ENCODE assay signal across 14 cellular contexts in genomic region chr19:13008926-13009787, GRCh38. TPM values are rescaled to one million over a fixed set of nuclear protein-coding genes. Genes with fewer than 3 reads are reported as not detected.
A peak's percentile ranks its signal among the peaks of the same experiment; 100 is the strongest.
DNase-seq lines count a peak whose midpoint lies in the region; TF ChIP-seq lines count a peak whose summit lies in the region.
"Had no signal": no experiment of that assay in that cellular context is flagged by ENCODE, and none has a peak within 500 bp of the region (broad histone marks: within the 10 kb centered on the region; RNA-seq: fewer than 3 reads in every experiment).

No MANE protein-coding gene starts in this region.

- H3K9me3 ChIP-seq in HEK293 (ENCODE audit: control insufficient read depth, insufficient read depth, low read depth, low read length): no peaks in the 10 kb centered on the region
- H3K9me3 ChIP-seq in ascending aorta: no peaks in the 10 kb centered on the region
- H3K9me3 ChIP-seq in testis: no peaks in the 10 kb centered on the region

- peaks cover 2% of the 10 kb centered on the region for H3K36me3 Mint-ChIP-seq in activated CD4-positive, alpha-beta memory T cell treated with anti-CD3 and anti-CD28 coated beads, Interleukin-2, amount 10 ng/mL, durations not matched to agents 7 days and 5 days (ENCODE audit: low read depth)

- no peaks in the 10 kb centered on the region for H3K9me3 Mint-ChIP-seq in activated CD4-positive, alpha-beta memory T cell treated with anti-CD3 and anti-CD28 coated beads, Interleukin-2, amount 10 ng/mL, durations not matched to agents 7 days and 5 days
- H3K9me3 Mint-ChIP-seq: activated naive CD4-positive, alpha-beta T cell treated with anti-CD3 and anti-CD28 coated beads for 36 hours; stimulated activated naive B cell treated with anti-CD40 and anti-IgM and Interleukin-4, amounts not matched to agents 10 μg/mL and 1 μg/mL and 100 μg/mL, for 72 hours had no signal

- H3K27me3 Mint-ChIP-seq in activated CD4-positive, alpha-beta memory T cell treated with anti-CD3 and anti-CD28 coated beads, Interleukin-2, amount 10 ng/mL, durations not matched to agents 7 days and 5 days: peaks cover 51% of the 10 kb centered on the region

- CTCF ChIA-PET in HEK293 (lab: Yijun Ruan, JAX): interaction anchor here (0.8 to 8.5 kb wide), 3 partner anchors 22 to 59 kb away, joined by 3 to 56 read pairs (median 4); no protein-coding TSS in a partner anchor
- CTCF ChIA-PET in activated CD4-positive, alpha-beta memory T cell treated with anti-CD3 and anti-CD28 coated beads, Interleukin-2, amount 10 ng/mL, durations not matched to agents 7 days and 5 days (lab: Charles Lee): no interaction called here

- H3K4me3 ChIP-seq in HEK293 (ENCODE audit: low read depth, low read length) (no peak overlapping the region), ascending aorta (peak overlapping the region; percentile 32 to 62), testis (no peak overlapping the region)

- H3K4me1 Mint-ChIP-seq in activated CD4-positive, alpha-beta memory T cell treated with anti-CD3 and anti-CD28 coated beads, Interleukin-2, amount 10 ng/mL, durations not matched to agents 7 days and 5 days: peaks cover 16% of the 10 kb centered on the region

- no peaks in the 10 kb centered on the region for H3K36me3 ChIP-seq in HEK293 (ENCODE audit: control insufficient read depth in 2 of 2, insufficient read depth in 1 of 2, low read length in 2 of 2)
- H3K36me3 ChIP-seq in ascending aorta: peaks cover 0 to 7% of the 10 kb centered on the region in 2 donors
- H3K36me3 ChIP-seq in testis (ENCODE audit: low read depth, missing control alignments): no peaks in the 10 kb centered on the region

- H3K27ac ChIP-seq in HEK293 (ENCODE audit: extremely low read depth, low read depth, low read length) (no peak overlapping the region), ascending aorta (peak overlapping the region; percentile 95 to 98), testis (peak overlapping the region; percentile 15 to 94)

- TF ChIP-seq POLR2A in testis (IDR thresholded peaks at IDR 0.05): no peak

- 82 to 87% methylated on average over 24 to 28 of the region's 28 CpGs for WGBS in testis, 2 donors

- H3K27me3 ChIP-seq in ascending aorta: no peaks in the 10 kb centered on the region
- no peaks in the 10 kb centered on the region for H3K27me3 ChIP-seq in testis

- POLR2A ChIA-PET in HEK293 (lab: Yijun Ruan, JAX): no interaction called here
- POLR2A ChIA-PET in activated CD4-positive, alpha-beta memory T cell treated with anti-CD3 and anti-CD28 coated beads, Interleukin-2, amount 10 ng/mL, durations not matched to agents 7 days and 5 days (lab: Charles Lee): no interaction called here

- TF ChIP-seq CTCF in HEK293 (tag by site-specific recombination; IDR thresholded peaks at IDR 0.05) (no peak), ascending aorta (IDR thresholded peaks at IDR 0.05) (no peak), testis (IDR thresholded peaks at IDR 0.05) (no peak)

- no peaks in the 10 kb centered on the region for H3K4me1 ChIP-seq in HEK293 (ENCODE audit: control insufficient read depth, insufficient read depth, low read length)
- peaks cover 41 to 81% of the 10 kb centered on the region in 2 donors for H3K4me1 ChIP-seq in ascending aorta
- H3K4me1 ChIP-seq in testis: peaks cover 56% of the 10 kb centered on the region

- no peak overlapping the region for H3K27ac Mint-ChIP-seq in activated CD4-positive, alpha-beta memory T cell treated with anti-CD3 and anti-CD28 coated beads, Interleukin-2, amount 10 ng/mL, durations not matched to agents 7 days and 5 days
- H3K27ac Mint-ChIP-seq: activated naive CD4-positive, alpha-beta T cell treated with anti-CD3 and anti-CD28 coated beads for 36 hours; naive thymus-derived CD4-positive, alpha-beta T cell; stimulated activated naive B cell treated with anti-CD40 and anti-IgM and Interleukin-4, amounts not matched to agents 10 μg/mL and 1 μg/mL and 100 μg/mL, for 72 hours had no signal

- no peak overlapping the region for H3K4me3 Mint-ChIP-seq in activated CD4-positive, alpha-beta memory T cell treated with anti-CD3 and anti-CD28 coated beads, Interleukin-2, amount 10 ng/mL, durations not matched to agents 7 days and 5 days
- H3K4me3 Mint-ChIP-seq: activated naive CD4-positive, alpha-beta T cell treated with anti-CD3 and anti-CD28 coated beads for 36 hours; stimulated activated naive B cell treated with anti-CD40 and anti-IgM and Interleukin-4, amounts not matched to agents 10 μg/mL and 1 μg/mL and 100 μg/mL, for 72 hours had no signal

- DNase-seq in ascending aorta (ENCODE audit: low spot score in 2 of 2) (peak in 1 of 2 donors; percentile 61), iPS-NIHi7 (ENCODE audit: extremely low spot score) (peak; percentile 46), testis (no peak), GOT3 (lab: John Stamatoyannopoulos, UW) (no peak)
- no peak for DNase-seq in activated CD4-positive, alpha-beta T cell treated with anti-CD3 and anti-CD28 coated beads for 48 hours
- DNase-seq in activated CD4-positive, alpha-beta memory T cell treated with anti-CD3 and anti-CD28 coated beads, Interleukin-2, amount 10 ng/mL, durations not matched to agents 7 days and 5 days: no peak
- DNase-seq: activated CD4-positive, alpha-beta T cell treated with anti-CD3 and anti-CD28 coated beads for 1 hour; activated naive CD4-positive, alpha-beta T cell treated with anti-CD3 and anti-CD28 coated beads for 36 hours; KBM-7; naive thymus-derived CD4-positive, alpha-beta T cell; NCI-H2081 treated with DMSO at 0.1 percent for 48 hours; SIG-M5; stimulated activated naive B cell treated with anti-CD40 and anti-IgM and Interleukin-4, amounts not matched to agents 10 μg/mL and 1 μg/mL and 100 μg/mL, for 72 hours had no signal

- intact Hi-C loops in ascending aorta (cut with DNase I): no loop called here
- intact Hi-C loops in testis (cut with DNase I; ENCODE audit: low total_unique reads): no loop called here

TF ChIP-seq in HEK293, 187 proteins besides CTCF, POLR2A, EP300 and RAD21 (continues in another document):
- TF ChIP-seq ZNF600 (tag by site-specific recombination; IDR thresholded peaks at IDR 0.05) (0 out of 2 replicates have a peak, but pooled peaks have one; percentile 17), ZNF416 (tag by site-specific recombination; IDR thresholded peaks at IDR 0.05) (no peak), ZNF37A (tag by site-specific recombination; IDR thresholded peaks at IDR 0.05) (no peak), GFI1B (tag by site-specific recombination; IDR thresholded peaks at IDR 0.05) (no peak), ZNF791 (tag by site-specific recombination; IDR thresholded peaks at IDR 0.05) (no peak), ZNF404 (tag by site-specific recombination; IDR thresholded peaks at IDR 0.05) (no peak), ZBTB1 (tag by site-specific recombination; IDR thresholded peaks at IDR 0.05) (no peak), OSR2 (tag by site-specific recombination; IDR thresholded peaks at IDR 0.05) (no peak), ZNF19 (tag by site-specific recombination; IDR thresholded peaks at IDR 0.05; ENCODE audit: low read depth) (no peak), ZNF639 (tag by site-specific recombination; IDR thresholded peaks at IDR 0.05) (no peak), ZSCAN4 (tag by site-specific recombination; IDR thresholded peaks at IDR 0.05) (peak; percentile 60; the same call in 1 of the 2 replicates), ZNF23 (tag by site-specific recombination; IDR thresholded peaks at IDR 0.05; ENCODE audit: borderline replicate concordance) (no peak), ZNF610 (tag by site-specific recombination; IDR thresholded peaks at IDR 0.05; ENCODE audit: borderline replicate concordance) (no peak), ZNF548 (tag by site-specific recombination; IDR thresholded peaks at IDR 0.05) (no peak)

RNA-seq across cellular contexts. Expression of gene NFIX, which starts 13.9 kb away (rescaled TPM):
- total RNA-seq in ascending aorta (76.5 TPM), testis (10 to 100 TPM; 51.7 to 62.4 TPM)
- 47.4 TPM for polyA plus RNA-seq in testis (ENCODE audit: insufficient read depth, low read depth, low replicate concordance)
- total RNA-seq in activated CD4-positive, alpha-beta memory T cell treated with anti-CD3 and anti-CD28 coated beads, Interleukin-2, amount 10 ng/mL, durations not matched to agents 7 days and 5 days: under 1 TPM in 1 of 2 experiments, not detected in 1; 0.05 TPM

RNA-seq across cellular contexts. Expression of gene DAND5, which starts 39.8 kb away (rescaled TPM):
- total RNA-seq in ascending aorta (not detected), testis (1 to 10 TPM; 1.4 to 2.8 TPM)
- 0.16 TPM for polyA plus RNA-seq in testis (ENCODE audit: insufficient read depth, low read depth, low replicate concordance)
- under 1 TPM; 0.13 to 0.15 TPM for total RNA-seq in activated CD4-positive, alpha-beta memory T cell treated with anti-CD3 and anti-CD28 coated beads, Interleukin-2, amount 10 ng/mL, durations not matched to agents 7 days and 5 days
- total RNA-seq: activated naive CD4-positive, alpha-beta T cell treated with anti-CD3 and anti-CD28 coated beads for 36 hours; naive thymus-derived CD4-positive, alpha-beta T cell had no signal
- polyA plus RNA-seq: naive thymus-derived CD4-positive, alpha-beta T cell had no signal

RNA-seq across cellular contexts. Expression of gene GADD45GIP1, which starts 52.1 kb away (rescaled TPM):
- 42.7 TPM for total RNA-seq in ascending aorta
- total RNA-seq in testis: 10 to 100 TPM; 32.2 to 39.8 TPM
- polyA plus RNA-seq in testis (ENCODE audit: insufficient read depth, low read depth, low replicate concordance): 21.6 TPM
- 10 to 100 TPM; 17.5 to 18.4 TPM for total RNA-seq in activated CD4-positive, alpha-beta memory T cell treated with anti-CD3 and anti-CD28 coated beads, Interleukin-2, amount 10 ng/mL, durations not matched to agents 7 days and 5 days

Comparison
In these comparisons a context has a peak if more than half of its experiments do, and no peak if none do; other contexts are left out.
1. H3K4me3 ChIP-seq: peak in ascending aorta (2 of 2); none in HEK293 (single experiment) and testis (0 of 2).
2. RNA of gene NFIX, which starts 13.9 kb away (total RNA-seq): 76.5 TPM in ascending aorta (single experiment) and 51.7 to 62.4 TPM in testis; 0.05 TPM in activated CD4-positive, alpha-beta memory T cell treated with anti-CD3 and anti-CD28 coated beads, Interleukin-2, amount 10 ng/mL, durations not matched to agents 7 days and 5 days; every median in the first group is over 10 times any median in the second.